In genomic region chr2:10123281-10123680, GRCh38 we compare ENCODE assay signal across 2 cellular contexts.
TF ChIP-seq lines count a peak whose summit lies in the region.

No MANE protein-coding gene starts in this region.

TF ChIP-seq in A549, 52 proteins besides CTCF, POLR2A, EP300 and RAD21 (continued from another document):
- TF ChIP-seq HOXB13 (CRISPR knock-in tag; IDR thresholded peaks at IDR 0.05; ENCODE audit: low read depth) (no peak), EHF (CRISPR knock-in tag; IDR thresholded peaks at IDR 0.05) (no peak), CHD2 (IDR thresholded peaks at IDR 0.05; ENCODE audit: low read length, partially characterized antibody) (no peak), RNF2 (IDR thresholded peaks at IDR 0.05; ENCODE audit: borderline replicate concordance, low read depth) (no peak), KDM1A (IDR thresholded peaks at IDR 0.05; ENCODE audit: low read depth) (no peak), RFX5 (IDR thresholded peaks at IDR 0.05) (no peak), CHD4 (IDR thresholded peaks at IDR 0.05; ENCODE audit: borderline replicate concordance) (no peak)

TF ChIP-seq in HCT116, 20 proteins besides CTCF, POLR2A, EP300 and RAD21 (continued from another document):
- TF ChIP-seq ATF3 (IDR thresholded peaks at IDR 0.05) (no peak), TCF7L2 (IDR thresholded peaks at IDR 0.05; ENCODE audit: borderline replicate concordance, extremely low read depth, insufficient read depth, insufficient read length) (no peak), YY1 (IDR thresholded peaks at IDR 0.05; ENCODE audit: extremely low read depth, insufficient replicate concordance, low read depth, low read length) (no peak), ZNF274 (IDR thresholded peaks at IDR 0.05; ENCODE audit: low read depth, low read length) (no peak), EZH2 (IDR thresholded peaks at IDR 0.05) (no peak), SIN3A (IDR thresholded peaks at IDR 0.05; ENCODE audit: low read depth) (no peak), SP1 (IDR thresholded peaks at IDR 0.05; ENCODE audit: low read depth) (no peak), SRF (IDR thresholded peaks at IDR 0.05; ENCODE audit: low read depth) (no peak), JUND (IDR thresholded peaks at IDR 0.05) (no peak), EGR1 (IDR thresholded peaks at IDR 0.05; ENCODE audit: low read depth) (no peak), POLR2AphosphoS5 (IDR thresholded peaks at IDR 0.05; ENCODE audit: low read depth, low read length) (no peak)
